Comparison of ENCODE assay signal across 1 cellular context in genomic region chr2:239302083-239302807, GRCh38.
TF ChIP-seq lines count a peak whose summit lies in the region.

No MANE protein-coding gene starts in this region.

TF ChIP-seq in H1, 55 proteins besides CTCF, POLR2A, EP300 and RAD21:
- TF ChIP-seq POU5F1 (IDR thresholded peaks at IDR 0.05; ENCODE audit: low read depth, low read length) (no peak), TBP (IDR thresholded peaks at IDR 0.05; ENCODE audit: low read depth, low read length) (no peak), KDM4A (IDR thresholded peaks at IDR 0.05; ENCODE audit: low read depth, low read length, severe bottlenecking) (no peak), NANOG (IDR thresholded peaks at IDR 0.05; ENCODE audit: insufficient read depth, low read depth, low read length, poor library complexity, severe bottlenecking) (no peak), RNF2 (IDR thresholded peaks at IDR 0.05; ENCODE audit: borderline replicate concordance, low read depth, low read length, missing control alignments, poor library complexity, severe bottlenecking) (no peak), CBX5 (IDR thresholded peaks at IDR 0.05; ENCODE audit: low read depth, low read length) (no peak), TEAD4 (IDR thresholded peaks at IDR 0.05; ENCODE audit: low read depth, low read length) (no peak), SIX5 (IDR thresholded peaks at IDR 0.05; ENCODE audit: low read depth, low read length) (no peak), CTBP2 (IDR thresholded peaks at IDR 0.05; ENCODE audit: borderline replicate concordance, insufficient read depth, insufficient read length, low read length) (no peak), SIRT6 (IDR thresholded peaks at IDR 0.05; ENCODE audit: low read length) (no peak), CHD1 (IDR thresholded peaks at IDR 0.05; ENCODE audit: low read depth, low read length) (no peak), MAFK (IDR thresholded peaks at IDR 0.05; ENCODE audit: low read depth, low read length) (no peak), TAF7 (optimal IDR thresholded peaks at IDR 0.05; ENCODE audit: borderline replicate concordance, low read depth, low read length) (no peak), HDAC6 (IDR thresholded peaks at IDR 0.05; ENCODE audit: low read depth, low read length) (no peak), BACH1 (IDR thresholded peaks at IDR 0.05; ENCODE audit: low read length) (no peak), CHD2 (IDR thresholded peaks at IDR 0.05; ENCODE audit: low read length) (no peak), ZNF274 (IDR thresholded peaks at IDR 0.05; ENCODE audit: borderline replicate concordance, extremely low read depth, low read length) (no peak), CBX8 (IDR thresholded peaks at IDR 0.05; ENCODE audit: borderline replicate concordance, low read depth, low read length) (no peak)
- TF ChIP-seq, protein P1, sequence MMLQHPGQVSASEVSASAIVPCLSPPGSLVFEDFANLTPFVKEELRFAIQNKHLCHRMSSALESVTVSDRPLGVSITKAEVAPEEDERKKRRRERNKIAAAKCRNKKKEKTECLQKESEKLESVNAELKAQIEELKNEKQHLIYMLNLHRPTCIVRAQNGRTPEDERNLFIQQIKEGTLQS (IDR thresholded peaks at IDR 0.05; ENCODE audit: insufficient read depth, low read depth, low read length), result no peak
TF ChIP-seq in H1: peak in this region for 0.
